Comparison of ENCODE assay signal across 8 cellular contexts in the genomic region with DNA sequence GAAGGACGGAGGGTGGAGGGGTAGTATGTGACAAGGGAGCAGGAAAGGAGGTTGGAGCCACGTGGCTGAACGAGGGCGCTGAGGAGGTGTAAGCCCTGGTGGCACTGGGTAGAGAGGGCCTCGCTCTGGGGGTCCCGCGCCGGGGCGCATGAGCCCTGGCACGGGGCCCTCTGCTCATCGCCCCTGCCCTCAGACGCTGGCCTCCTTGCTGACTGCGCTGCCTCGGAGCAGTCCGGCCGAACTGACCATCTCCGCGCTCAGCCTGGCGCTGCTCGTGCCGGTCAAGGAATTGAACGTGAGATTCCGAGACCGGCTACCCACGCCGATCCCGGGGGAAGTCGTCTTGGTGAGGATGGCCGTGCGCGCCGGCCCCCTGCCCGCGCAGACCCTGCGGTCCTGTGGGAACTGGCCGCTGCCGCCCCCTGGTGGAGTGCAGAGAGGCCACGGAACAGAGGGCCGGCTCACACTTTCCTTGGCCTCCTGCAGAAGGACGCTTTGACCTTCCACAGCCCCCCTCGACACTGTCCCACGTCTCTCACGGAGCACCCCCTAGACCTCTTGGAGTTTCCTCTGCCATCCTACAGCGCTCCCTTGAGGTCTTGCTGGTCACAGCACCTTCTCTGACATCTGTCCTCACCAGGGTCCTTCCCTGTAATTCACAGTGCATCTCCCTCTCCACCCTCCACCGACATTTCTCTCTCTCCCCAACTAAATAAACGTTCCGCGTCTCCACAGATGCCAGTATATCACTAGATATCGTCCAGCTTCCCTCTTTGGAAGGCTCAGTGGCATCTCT. TPM values are rescaled to one million over a fixed set of nuclear protein-coding genes. Genes with fewer than 3 reads are reported as not detected.
DNase-seq lines count a peak whose midpoint lies in the region; ATAC-seq and TF ChIP-seq lines count a peak whose summit lies in the region.

No MANE protein-coding gene starts in this region.

- H2BK120ac ChIP-seq in neuronal stem cell (ENCODE audit: low read depth, low read length), result no peak overlapping the region

- no peak overlapping the region for H2BK15ac ChIP-seq in neuronal stem cell (ENCODE audit: low read length)

- H3K4me3 ChIP-seq in foreskin fibroblast (ENCODE audit: low read depth in 1 of 2, low read length in 2 of 2), result peak overlapping the region; percentile 35 to 37
- peak overlapping the region in 1 of 2 donors; percentile 68 for H3K4me3 ChIP-seq in neuronal stem cell (ENCODE audit: low read length in 2 of 2)

- H3K79me1 ChIP-seq in neuronal stem cell (ENCODE audit: low read depth, low read length), result peaks cover 1% of the 10 kb centered on the region

- no peak overlapping the region for H3K27ac ChIP-seq in neuronal stem cell (replicated peaks; ENCODE audit: low read length)

- peak; percentile 96 for TF ChIP-seq CTCF in foreskin fibroblast (IDR thresholded peaks at IDR 0.05; ENCODE audit: low read depth, low read length)

- H3K4me3 Mint-ChIP-seq in activated T-helper 17 cell treated with anti-CD3 and anti-CD28 coated beads, Interleukin-2, amount 50 U/mL, for 72 hours, result peak overlapping the region; percentile 51

- peak overlapping the region; percentile 33 for H3K14ac ChIP-seq in neuronal stem cell (ENCODE audit: low read length)

- peak overlapping the region; percentile 92 for H3K9ac ChIP-seq in neuronal stem cell (ENCODE audit: low read depth, low read length, poor library complexity)

- H3K9me3 ChIP-seq in neuronal stem cell (replicated peaks in 1 of 2; ENCODE audit: control insufficient read depth in 2 of 2, insufficient read depth in 1 of 2, low read depth in 1 of 2, low read length in 2 of 2), result no peaks in the 10 kb centered on the region

- DNase-seq in C1 segment of cervical spinal cord (lab: John Stamatoyannopoulos, UW) (peak in 9 of 14 donors; percentile 6 to 49 (median 25)), NCI-H526 treated with DMSO at 0.1 percent for 48 hours (lab: John Stamatoyannopoulos, UW) (peak; percentile 16), foreskin fibroblast (peak in 1 of 2 donors; percentile 64), neuronal stem cell (ENCODE audit: low spot score) (no peak)

- peaks cover 0 to 88% (median 39%) of the 10 kb centered on the region in 3 experiments for H3K27me3 ChIP-seq in neuronal stem cell (ENCODE audit: control insufficient read depth in 3 of 3, insufficient read depth in 3 of 3, low read depth in 1 of 3, low read length in 3 of 3)

- peaks cover 11% of the 10 kb centered on the region for H3K4me1 Mint-ChIP-seq in activated T-helper 17 cell treated with anti-CD3 and anti-CD28 coated beads, Interleukin-2, amount 50 U/mL, for 72 hours

- peak overlapping the region; percentile 67 for H3K4me2 ChIP-seq in neuronal stem cell (ENCODE audit: insufficient read depth, low read length, poor library complexity, severe bottlenecking)

- no CpG with 5 or more reads among the region's 49 CpGs for WGBS in neuronal stem cell (ENCODE audit: extremely low coverage in 2 of 2, insufficient read length in 2 of 2, insufficient replicate concordance in 1 of 2), 2 donors

- peak overlapping the region; percentile 78 for H2AK5ac ChIP-seq in neuronal stem cell (ENCODE audit: low read depth, low read length)

- peak overlapping the region; percentile 83 for H3K23ac ChIP-seq in neuronal stem cell (ENCODE audit: low read depth, low read length, poor library complexity)

- H3K36me3 Mint-ChIP-seq in activated T-helper 17 cell treated with anti-CD3 and anti-CD28 coated beads, Interleukin-2, amount 50 U/mL, for 72 hours (ENCODE audit: low read depth), result peaks cover 6% of the 10 kb centered on the region

- peak overlapping the region; percentile 88 for H2AFZ ChIP-seq in neuronal stem cell (ENCODE audit: low read length)

- H3K18ac ChIP-seq in neuronal stem cell (ENCODE audit: low read length), result peak overlapping the region; percentile 90

- H4K91ac ChIP-seq in neuronal stem cell (ENCODE audit: low read depth, low read length, poor library complexity), result no peak overlapping the region

- H3K9me3 Mint-ChIP-seq in activated T-helper 17 cell treated with anti-CD3 and anti-CD28 coated beads, Interleukin-2, amount 50 U/mL, for 72 hours, result no peaks in the 10 kb centered on the region

- H2BK5ac ChIP-seq in neuronal stem cell (ENCODE audit: low read length), result peak overlapping the region; percentile 56

- ATAC-seq in GM21619 (IDR thresholded peaks at IDR 0.05; ENCODE audit: unreplicated experiment) (peak; percentile 62), GM21723 (IDR thresholded peaks at IDR 0.05; ENCODE audit: unreplicated experiment) (no peak), GM19397 (IDR thresholded peaks at IDR 0.05; ENCODE audit: unreplicated experiment) (no peak)
- peak; percentile 81 for ATAC-seq in activated T-helper 17 cell treated with anti-CD3 and anti-CD28 coated beads, Interleukin-2, amount 50 U/mL, for 72 hours (replicated peaks)

- H2BK12ac ChIP-seq in neuronal stem cell (ENCODE audit: low read length), result no peak overlapping the region

- peaks cover 0 to 35% of the 10 kb centered on the region in 2 donors for H3K36me3 ChIP-seq in neuronal stem cell (replicated peaks in 1 of 2; ENCODE audit: control insufficient read depth in 2 of 2, insufficient read depth in 2 of 2, low read length in 2 of 2)

- peaks cover 1 to 6% of the 10 kb centered on the region in 2 donors for H3K4me1 ChIP-seq in neuronal stem cell (ENCODE audit: control insufficient read depth in 2 of 2, insufficient read depth in 1 of 2, low read depth in 1 of 2, low read length in 2 of 2)

- no peak overlapping the region for H3K27ac Mint-ChIP-seq in activated T-helper 17 cell treated with anti-CD3 and anti-CD28 coated beads, Interleukin-2, amount 50 U/mL, for 72 hours

- peaks cover 81% of the 10 kb centered on the region for H3K27me3 Mint-ChIP-seq in activated T-helper 17 cell treated with anti-CD3 and anti-CD28 coated beads, Interleukin-2, amount 50 U/mL, for 72 hours

- H4K8ac ChIP-seq in neuronal stem cell (ENCODE audit: low read depth, low read length), result no peak overlapping the region

- H3K4ac ChIP-seq in neuronal stem cell (ENCODE audit: low read length), result no peak overlapping the region

RNA-seq across cellular contexts. Expression of gene ARHGEF25, which starts 10.5 kb away (rescaled TPM):
- 1 to 10 TPM; 1.5 to 1.6 TPM for total RNA-seq in activated T-helper 17 cell treated with anti-CD3 and anti-CD28 coated beads, Interleukin-2, amount 50 U/mL, for 72 hours
- 14.2 TPM for polyA plus RNA-seq in neuronal stem cell (2013, experiment 1 of 2)
- 13.8 TPM for polyA plus RNA-seq in neuronal stem cell (2013, experiment 2 of 2)

RNA-seq across cellular contexts. Expression of gene B4GALNT1, which starts 11.3 kb away (rescaled TPM):
- total RNA-seq in activated T-helper 17 cell treated with anti-CD3 and anti-CD28 coated beads, Interleukin-2, amount 50 U/mL, for 72 hours, result 1 to 10 TPM; 1.5 to 3.7 TPM
- 1.8 TPM for polyA plus RNA-seq in neuronal stem cell (2013, experiment 1 of 2)
- 1.6 TPM for polyA plus RNA-seq in neuronal stem cell (2013, experiment 2 of 2)

RNA-seq across cellular contexts. Expression of gene DTX3, which starts 17.1 kb away (rescaled TPM):
- 10 to 100 TPM; 16.7 to 19.5 TPM for total RNA-seq in activated T-helper 17 cell treated with anti-CD3 and anti-CD28 coated beads, Interleukin-2, amount 50 U/mL, for 72 hours
- 66.7 TPM for polyA plus RNA-seq in neuronal stem cell (2013, experiment 1 of 2)
- polyA plus RNA-seq in neuronal stem cell (2013, experiment 2 of 2), result 64.9 TPM

RNA-seq across cellular contexts. Expression of gene PIP4K2C, which starts 30.7 kb away (rescaled TPM):
- total RNA-seq in activated T-helper 17 cell treated with anti-CD3 and anti-CD28 coated beads, Interleukin-2, amount 50 U/mL, for 72 hours, result 10 to 100 TPM; 16.0 to 23.0 TPM
- 9.6 TPM for polyA plus RNA-seq in neuronal stem cell (2013, experiment 1 of 2)
- 9.4 TPM for polyA plus RNA-seq in neuronal stem cell (2013, experiment 2 of 2)

Comparison
In these comparisons a context has a peak if more than half of its experiments do, and no peak if none do; other contexts are left out.
1. ATAC-seq: peak in GM21619 (single experiment) and activated T-helper 17 cell treated with anti-CD3 and anti-CD28 coated beads, Interleukin-2, amount 50 U/mL, for 72 hours (single experiment); none in GM21723 (single experiment) and GM19397 (single experiment).